In genomic region chr4:153792007-153792892, GRCh38 we compare ENCODE assay signal across 9 cellular contexts. TPM values are rescaled to one million over a fixed set of nuclear protein-coding genes. Genes with fewer than 3 reads are reported as not detected.
DNase-seq lines count a peak whose midpoint lies in the region; ATAC-seq lines count a peak whose summit lies in the region.
"Had no signal": no experiment of that assay in that cellular context is flagged by ENCODE, and none has a peak within 500 bp of the region (broad histone marks: within the 10 kb centered on the region; RNA-seq: fewer than 3 reads in every experiment).

No MANE protein-coding gene starts in this region.

- H3K4me1 ChIP-seq in adipocyte (ENCODE audit: control insufficient read depth, insufficient read depth, low read length), result peaks cover 18% of the 10 kb centered on the region
- H3K4me1 ChIP-seq in right cardiac atrium (ENCODE audit: control insufficient read depth, insufficient read depth, low read length), result no peaks in the 10 kb centered on the region

- peak; percentile 58 to 71 for ATAC-seq in right cardiac atrium
- ATAC-seq in HG03025 (IDR thresholded peaks at IDR 0.05; ENCODE audit: low FRiP score, unreplicated experiment), result no peak
- ATAC-seq in GM18519 (IDR thresholded peaks at IDR 0.05; ENCODE audit: low FRiP score, unreplicated experiment), result no peak

- no peaks in the 10 kb centered on the region for H3K36me3 ChIP-seq in adipocyte (ENCODE audit: control insufficient read depth, insufficient read depth, low read length, severe bottlenecking)
- H3K36me3 ChIP-seq: uterus had no signal

- intact Hi-C loops in right cardiac atrium (cut with DNase I), result loop anchor here in 2 of 4 donors (10.0 kb wide), 2 partner anchors 223 to 233 kb away; no protein-coding TSS in a partner anchor

- H3K4me3 ChIP-seq in adipocyte (ENCODE audit: low read length) (peak overlapping the region; percentile 73), right cardiac atrium (ENCODE audit: low read length) (peak overlapping the region; percentile 8)
- H3K4me3 ChIP-seq: uterus had no signal

- DNase-seq in 8988T (peak; percentile 33), HK-2 (ENCODE audit: unreplicated experiment) (peak; percentile 64), adipocyte (ENCODE audit: low read depth) (peak; percentile 47), right cardiac atrium (peak; percentile 68 to 82 (median 81)), retina (peak; percentile 97), GDM1 (lab: John Stamatoyannopoulos, UW) (no peak)

- H3K27me3 ChIP-seq in adipocyte (replicated peaks; ENCODE audit: control insufficient read depth, insufficient read depth, low read length), result peaks cover 30% of the 10 kb centered on the region
- no peaks in the 10 kb centered on the region for H3K27me3 ChIP-seq in right cardiac atrium (ENCODE audit: control insufficient read depth, insufficient read depth)

- no peak overlapping the region for H3K27ac ChIP-seq in right cardiac atrium (ENCODE audit: low read length)
- H3K27ac ChIP-seq: uterus had no signal

- 4% methylated on average over 53 of the region's 53 CpGs for WGBS in right cardiac atrium

- H3K9me3 ChIP-seq in adipocyte (ENCODE audit: control insufficient read depth, low read length) (no peaks in the 10 kb centered on the region), right cardiac atrium (ENCODE audit: control insufficient read depth, low read length) (no peaks in the 10 kb centered on the region)
- H3K9me3 ChIP-seq: uterus had no signal

- H3K9ac ChIP-seq in adipocyte (ENCODE audit: low read length), result peak overlapping the region; percentile 50

RNA-seq across cellular contexts. Expression of gene SFRP2, which starts 3.4 kb away (rescaled TPM):
- 1 to 10 TPM in 1 of 4 donors, under 1 TPM in 2, not detected in 1; 0.54 to 3.3 (median 0.76) TPM for total RNA-seq in right cardiac atrium
- polyA plus RNA-seq in right cardiac atrium, result 1.5 TPM

RNA-seq across cellular contexts. Expression of gene RNF175, which starts 32.4 kb away (rescaled TPM):
- 10 to 100 TPM in 2 of 4 donors, 1 to 10 TPM in 2; 3.3 to 10.6 (median 9.5) TPM for total RNA-seq in right cardiac atrium
- polyA plus RNA-seq in right cardiac atrium, result 9.1 TPM

Comparison
In these comparisons a context has a peak if more than half of its experiments do, and no peak if none do; other contexts are left out.
1. ATAC-seq: peak in right cardiac atrium (2 of 2); none in HG03025 (single experiment) and GM18519 (single experiment).